ENCODE assay signal across 2 cellular contexts in the genomic region with DNA sequence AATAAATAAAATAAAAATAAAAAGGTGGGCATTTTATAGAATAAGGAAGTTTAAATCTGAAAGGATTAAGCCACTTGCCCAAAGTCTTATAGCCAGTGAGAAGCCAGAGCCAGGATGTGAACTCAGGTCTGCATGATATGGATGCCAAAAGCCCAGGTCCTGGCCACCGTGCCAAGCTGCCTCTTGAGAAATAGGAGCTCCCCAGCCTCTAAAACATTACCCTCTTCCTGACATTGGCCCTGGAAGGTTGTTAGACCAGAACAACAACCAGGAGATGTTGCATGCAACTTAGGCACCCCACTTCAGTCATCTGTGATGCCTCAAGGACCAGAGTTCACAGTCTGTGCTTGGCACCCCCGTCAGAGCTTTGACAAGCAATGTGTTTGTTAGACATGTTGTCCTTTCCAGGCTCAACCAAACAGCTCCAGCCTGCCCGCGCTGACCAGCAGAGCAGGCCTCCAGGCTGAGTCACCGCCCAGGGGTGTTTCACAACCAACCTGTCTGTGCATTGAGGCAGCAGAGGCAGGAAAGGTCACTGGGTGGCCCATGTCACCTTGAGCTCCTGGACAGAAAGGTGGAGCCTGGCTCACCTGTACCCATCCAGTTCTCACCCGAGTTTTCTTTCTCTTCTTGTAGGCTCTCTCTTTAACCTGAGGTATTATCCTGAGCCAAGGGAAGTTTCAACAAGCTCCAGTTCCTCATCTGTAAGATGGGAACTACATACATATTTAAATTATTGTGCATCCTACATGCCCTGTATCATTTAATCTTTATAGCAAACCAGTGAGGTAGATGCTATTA.
TF ChIP-seq lines count a peak whose summit lies in the region.

No MANE protein-coding gene starts in this region.

TF ChIP-seq in GM23338, 12 proteins besides CTCF, POLR2A, EP300 and RAD21 (continued from another document and continues in another):
- no peak for TF ChIP-seq REST (IDR thresholded peaks at IDR 0.05; ENCODE audit: unreplicated experiment)
- no peak for TF ChIP-seq JUNB (IDR thresholded peaks at IDR 0.05; ENCODE audit: unreplicated experiment)
- no peak for TF ChIP-seq EZH2 (IDR thresholded peaks at IDR 0.05; ENCODE audit: low read depth, unreplicated experiment)
- no peak for TF ChIP-seq ETS1 (IDR thresholded peaks at IDR 0.05)
- TF ChIP-seq, protein P1, sequence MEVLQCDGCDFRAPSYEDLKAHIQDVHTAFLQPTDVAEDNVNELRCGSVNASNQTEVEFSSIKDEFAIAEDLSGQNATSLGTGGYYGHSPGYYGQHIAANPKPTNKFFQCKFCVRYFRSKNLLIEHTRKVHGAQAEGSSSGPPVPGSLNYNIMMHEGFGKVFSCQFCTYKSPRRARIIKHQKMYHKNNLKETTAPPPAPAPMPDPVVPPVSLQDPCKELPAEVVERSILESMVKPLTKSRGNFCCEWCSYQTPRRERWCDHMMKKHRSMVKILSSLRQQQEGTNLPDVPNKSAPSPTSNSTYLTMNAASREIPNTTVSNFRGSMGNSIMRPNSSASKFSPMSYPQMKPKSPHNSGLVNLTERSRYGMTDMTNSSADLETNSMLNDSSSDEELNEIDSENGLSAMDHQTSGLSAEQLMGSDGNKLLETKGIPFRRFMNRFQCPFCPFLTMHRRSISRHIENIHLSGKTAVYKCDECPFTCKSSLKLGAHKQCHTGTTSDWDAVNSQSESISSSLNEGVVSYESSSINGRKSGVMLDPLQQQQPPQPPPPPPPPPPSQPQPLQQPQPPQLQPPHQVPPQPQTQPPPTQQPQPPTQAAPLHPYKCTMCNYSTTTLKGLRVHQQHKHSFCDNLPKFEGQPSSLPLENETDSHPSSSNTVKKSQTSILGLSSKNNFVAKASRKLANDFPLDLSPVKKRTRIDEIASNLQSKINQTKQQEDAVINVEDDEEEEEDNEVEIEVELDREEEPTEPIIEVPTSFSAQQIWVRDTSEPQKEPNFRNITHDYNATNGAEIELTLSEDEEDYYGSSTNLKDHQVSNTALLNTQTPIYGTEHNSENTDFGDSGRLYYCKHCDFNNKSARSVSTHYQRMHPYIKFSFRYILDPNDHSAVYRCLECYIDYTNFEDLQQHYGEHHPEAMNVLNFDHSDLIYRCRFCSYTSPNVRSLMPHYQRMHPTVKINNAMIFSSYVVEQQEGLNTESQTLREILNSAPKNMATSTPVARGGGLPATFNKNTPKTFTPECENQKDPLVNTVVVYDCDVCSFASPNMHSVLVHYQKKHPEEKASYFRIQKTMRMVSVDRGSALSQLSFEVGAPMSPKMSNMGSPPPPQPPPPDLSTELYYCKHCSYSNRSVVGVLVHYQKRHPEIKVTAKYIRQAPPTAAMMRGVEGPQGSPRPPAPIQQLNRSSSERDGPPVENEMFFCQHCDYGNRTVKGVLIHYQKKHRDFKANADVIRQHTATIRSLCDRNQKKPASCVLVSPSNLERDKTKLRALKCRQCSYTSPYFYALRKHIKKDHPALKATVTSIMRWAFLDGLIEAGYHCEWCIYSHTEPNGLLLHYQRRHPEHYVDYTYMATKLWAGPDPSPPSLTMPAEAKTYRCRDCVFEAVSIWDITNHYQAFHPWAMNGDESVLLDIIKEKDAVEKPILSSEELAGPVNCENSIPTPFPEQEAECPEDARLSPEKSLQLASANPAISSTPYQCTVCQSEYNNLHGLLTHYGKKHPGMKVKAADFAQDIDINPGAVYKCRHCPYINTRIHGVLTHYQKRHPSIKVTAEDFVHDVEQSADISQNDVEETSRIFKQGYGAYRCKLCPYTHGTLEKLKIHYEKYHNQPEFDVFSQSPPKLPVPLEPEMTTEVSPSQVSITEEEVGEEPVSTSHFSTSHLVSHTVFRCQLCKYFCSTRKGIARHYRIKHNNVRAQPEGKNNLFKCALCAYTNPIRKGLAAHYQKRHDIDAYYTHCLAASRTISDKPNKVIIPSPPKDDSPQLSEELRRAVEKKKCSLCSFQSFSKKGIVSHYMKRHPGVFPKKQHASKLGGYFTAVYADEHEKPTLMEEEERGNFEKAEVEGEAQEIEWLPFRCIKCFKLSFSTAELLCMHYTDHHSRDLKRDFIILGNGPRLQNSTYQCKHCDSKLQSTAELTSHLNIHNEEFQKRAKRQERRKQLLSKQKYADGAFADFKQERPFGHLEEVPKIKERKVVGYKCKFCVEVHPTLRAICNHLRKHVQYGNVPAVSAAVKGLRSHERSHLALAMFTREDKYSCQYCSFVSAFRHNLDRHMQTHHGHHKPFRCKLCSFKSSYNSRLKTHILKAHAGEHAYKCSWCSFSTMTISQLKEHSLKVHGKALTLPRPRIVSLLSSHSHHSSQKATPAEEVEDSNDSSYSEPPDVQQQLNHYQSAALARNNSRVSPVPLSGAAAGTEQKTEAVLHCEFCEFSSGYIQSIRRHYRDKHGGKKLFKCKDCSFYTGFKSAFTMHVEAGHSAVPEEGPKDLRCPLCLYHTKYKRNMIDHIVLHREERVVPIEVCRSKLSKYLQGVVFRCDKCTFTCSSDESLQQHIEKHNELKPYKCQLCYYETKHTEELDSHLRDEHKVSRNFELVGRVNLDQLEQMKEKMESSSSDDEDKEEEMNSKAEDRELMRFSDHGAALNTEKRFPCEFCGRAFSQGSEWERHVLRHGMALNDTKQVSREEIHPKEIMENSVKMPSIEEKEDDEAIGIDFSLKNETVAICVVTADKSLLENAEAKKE (CRISPR knock-in tag; IDR thresholded peaks at IDR 0.05) = no peak
- TF ChIP-seq CREB1 (CRISPR knock-in tag; IDR thresholded peaks at IDR 0.05; ENCODE audit: low read depth) = no peak
- TF ChIP-seq STAT1 (IDR thresholded peaks at IDR 0.05; ENCODE audit: unreplicated experiment) = no peak

TF ChIP-seq in SK-N-SH treated with all-trans-retinoic acid at 6 μM for 48 hours, 23 proteins besides CTCF, POLR2A, EP300 and RAD21 (continued from another document):
- TF ChIP-seq CSRNP3 (CRISPR knock-in tag; IDR thresholded peaks at IDR 0.05) = no peak
- no peak for TF ChIP-seq ZNF8 (CRISPR knock-in tag; IDR thresholded peaks at IDR 0.05)
- TF ChIP-seq ZNF565 (CRISPR knock-in tag; conservative IDR thresholded peaks at IDR 0.05; ENCODE audit: low read depth) = no peak
- TF ChIP-seq BACH2 (CRISPR knock-in tag; IDR thresholded peaks at IDR 0.05; ENCODE audit: borderline replicate concordance) = no peak
- TF ChIP-seq ZFP30 (CRISPR knock-in tag; IDR thresholded peaks at IDR 0.05) = no peak
- TF ChIP-seq OSR1 (CRISPR knock-in tag; IDR thresholded peaks at IDR 0.05) = no peak
- TF ChIP-seq POU6F1 (CRISPR knock-in tag; IDR thresholded peaks at IDR 0.05; ENCODE audit: borderline replicate concordance, low read depth) = no peak
